ENCODE assay signal across 8 cellular contexts in genomic region chr14:102140027-102140749, GRCh38. TPM values are rescaled to one million over a fixed set of nuclear protein-coding genes. Genes with fewer than 3 reads are reported as not detected.
A peak's percentile ranks its signal among the peaks of the same experiment; 100 is the strongest.
DNase-seq lines count a peak whose midpoint lies in the region; ATAC-seq, FAIRE-seq and TF ChIP-seq lines count a peak whose summit lies in the region.

No MANE protein-coding gene starts in this region.

- H3K36me3 ChIP-seq in BJ (ENCODE audit: control insufficient read depth, insufficient read depth, low read length) (no peaks in the 10 kb centered on the region), bronchial epithelial cell (ENCODE audit: control insufficient read depth, insufficient read depth, low read length) (peaks cover 1% of the 10 kb centered on the region), kidney (ENCODE audit: control insufficient read depth in 1 of 2, insufficient read depth in 2 of 2, low read length in 2 of 2) (no peaks in the 10 kb centered on the region)

- peak; percentile 21 for ATAC-seq in HG03378 (IDR thresholded peaks at IDR 0.05; ENCODE audit: unreplicated experiment)

- H3K27ac ChIP-seq in kidney (ENCODE audit: low read depth in 2 of 2, low read length in 2 of 2) = peak overlapping the region; percentile 66 to 79

- DNase-seq in BJ (ENCODE audit: low read depth) = no peak
- peak; percentile 29 for DNase-seq in GM19238 (ENCODE audit: insufficient read length, low spot score)
- peak; percentile 10 for DNase-seq in T-helper 9 cell
- DNase-seq in bronchial epithelial cell (ENCODE audit: low read depth) = peak; percentile 36
- no peak for DNase-seq in kidney
- peak; percentile 3 to 13 (median 10) for DNase-seq in stimulated activated CD4-positive, alpha-beta T cell treated with anti-CD3 and anti-CD28 coated beads, Interleukin-1b, Interleukin-23, amount 100 ng/mL, for 24 hours (ENCODE audit: low read depth in 4 of 4, low spot score in 1 of 4)
- DNase-seq in NCI-H446 (lab: John Stamatoyannopoulos, UW) = no peak

- no peaks in the 10 kb centered on the region for H3K9me3 ChIP-seq in kidney (ENCODE audit: control insufficient read depth in 1 of 2, low read length in 2 of 2)

- no peak for TF ChIP-seq CTCF in BJ (IDR thresholded peaks at IDR 0.05; ENCODE audit: insufficient read depth, low read depth, low read length)
- no peak for TF ChIP-seq CTCF in bronchial epithelial cell (IDR thresholded peaks at IDR 0.05; ENCODE audit: insufficient read depth, low read length, severe bottlenecking)
- no peak for TF ChIP-seq CTCF in kidney (IDR thresholded peaks at IDR 0.05; ENCODE audit: borderline replicate concordance, extremely low read depth, insufficient read depth)

- H3K27me3 ChIP-seq in BJ (ENCODE audit: control insufficient read depth, insufficient read depth, low read length) (no peaks in the 10 kb centered on the region), bronchial epithelial cell (ENCODE audit: control insufficient read depth, insufficient read depth, low read length) (no peaks in the 10 kb centered on the region)

- H3K4me1 ChIP-seq in kidney (ENCODE audit: control insufficient read depth in 1 of 2, insufficient read depth in 1 of 2, low read depth in 1 of 2, low read length in 2 of 2) = peaks cover 5 to 7% of the 10 kb centered on the region in 2 donors

- H3K4me3 ChIP-seq in BJ (ENCODE audit: low read depth, low read length) = peak overlapping the region; percentile 99
- H3K4me3 ChIP-seq in bronchial epithelial cell (ENCODE audit: low read depth, low read length) = peak overlapping the region; percentile 79
- H3K4me3 ChIP-seq in kidney (ENCODE audit: low read length in 2 of 2) = peak overlapping the region; percentile 92 to 95

- POLR2A ChIA-PET in BJ (lab: Charles Lee) = no interaction called here

- FAIRE-seq in bronchial epithelial cell (lab: Jason Lieb, UNC) (no peak), kidney (lab: Jason Lieb, UNC) (no peak)

- peak overlapping the region; percentile 88 to 94 for H3K9ac ChIP-seq in kidney (ENCODE audit: low read length in 2 of 2)

- intact Hi-C loops in kidney (cut with DNase I) = no loop called here

- CTCF ChIA-PET in BJ (lab: Yijun Ruan, JAX) = interaction anchor here (0.8 kb wide), 1 partner anchor 174 kb away, joined by 3 read pairs; no protein-coding TSS in a partner anchor

RNA-seq across cellular contexts. Expression of gene WDR20, which starts 0.5 kb away (rescaled TPM):
- 18.3 TPM in 2 replicates for polyA plus RNA-seq in BJ (2011; rRNA removed)
- 22.9 and 34.4 TPM in 2 replicates for polyA minus RNA-seq in BJ (2011; rRNA and poly(A)+ RNA removed)
- 18.9 and 20.0 TPM in 2 replicates for total RNA-seq in bronchial epithelial cell
- total RNA-seq in kidney = 44.2 TPM
- polyA plus RNA-seq in kidney (ENCODE audit: insufficient read depth, low read depth, low replicate concordance) = 12.6 TPM

RNA-seq across cellular contexts. Expression of gene HSP90AA1, which starts 53.3 kb away (rescaled TPM):
- 222 and 440 TPM in 2 replicates for polyA plus RNA-seq in BJ (2011; rRNA removed)
- polyA minus RNA-seq in BJ (2011; rRNA and poly(A)+ RNA removed) = 161 and 204 TPM in 2 replicates
- total RNA-seq in bronchial epithelial cell = 140 and 280 TPM in 2 replicates
- total RNA-seq in kidney = 409 TPM
- polyA plus RNA-seq in kidney (ENCODE audit: insufficient read depth, low read depth, low replicate concordance) = 455 TPM

Comparison
In these comparisons a context has a peak if more than half of its experiments do, and no peak if none do; other contexts are left out.
1. DNase-seq: peak in GM19238 (single experiment), T-helper 9 cell (single experiment), bronchial epithelial cell (single experiment) and stimulated activated CD4-positive, alpha-beta T cell treated with anti-CD3 and anti-CD28 coated beads, Interleukin-1b, Interleukin-23, amount 100 ng/mL, for 24 hours (4 of 4); none in BJ (single experiment), kidney (single experiment) and NCI-H446 (0 of 2).
2. Peak in every context shown above with its lines, with median percentiles within 50 percentile points of each other: H3K4me3 ChIP-seq.